16 cellular contexts compared by ENCODE assay signal in genomic region chr10:127987467-127988380, GRCh38.
A peak's percentile ranks its signal among the peaks of the same experiment; 100 is the strongest.
DNase-seq lines count a peak whose midpoint lies in the region; ATAC-seq and TF ChIP-seq lines count a peak whose summit lies in the region.
"Had no signal": no experiment of that assay in that cellular context is flagged by ENCODE, and none has a peak within 500 bp of the region (broad histone marks: within the 10 kb centered on the region; RNA-seq: fewer than 3 reads in every experiment).

No MANE protein-coding gene starts in this region.

- H3K27ac Mint-ChIP-seq in CD14-positive monocyte (peak overlapping the region in 6 of 7 donors; percentile 38 to 85 (median 66)), Calu3 (ENCODE audit: unreplicated experiment) (no peak overlapping the region)
- H3K27ac Mint-ChIP-seq: nephron progenitor cell had no signal

- H3K4me1 Mint-ChIP-seq in CD14-positive monocyte, result peaks cover 71% of the 10 kb centered on the region
- H3K4me1 Mint-ChIP-seq in Calu3 (ENCODE audit: low read depth, unreplicated experiment), result peaks cover 49% of the 10 kb centered on the region

- H3K36me3 ChIP-seq in esophagus muscularis mucosa, result no peaks in the 10 kb centered on the region
- H3K36me3 ChIP-seq in sigmoid colon, result no peaks in the 10 kb centered on the region

- TF ChIP-seq EP300 in esophagus muscularis mucosa (IDR thresholded peaks at IDR 0.05) (no peak), sigmoid colon (IDR thresholded peaks at IDR 0.05) (no peak)

- H3K9me3 Mint-ChIP-seq in CD14-positive monocyte (peaks cover 0 to 5% (median 0%) of the 10 kb centered on the region in 7 donors), Calu3 (ENCODE audit: low read depth, unreplicated experiment) (no peaks in the 10 kb centered on the region)
- H3K9me3 Mint-ChIP-seq: nephron progenitor cell had no signal

- no TSS peak for BruUV-seq in Calu3 (replicated peaks; lab: Mats Ljungman, UMichigan)

- CTCF ChIA-PET in Calu3 (lab: Charles Lee), result no interaction called here

- intact Hi-C loops in CD14-positive monocyte (cut with micrococcal nuclease), result no loop called here
- intact Hi-C loops in esophagus muscularis mucosa (cut with DNase I), result no loop called here
- intact Hi-C loops in sigmoid colon (cut with DNase I), result no loop called here
- intact Hi-C loops in Calu3 (cut with micrococcal nuclease; ENCODE audit: unreplicated experiment), result loop anchor here (5.0 kb wide), 1 partner anchor 245 kb away; no protein-coding TSS in a partner anchor

- H3K27me3 Mint-ChIP-seq in CD14-positive monocyte (ENCODE audit: low read depth in 3 of 3), result no peaks in the 10 kb centered on the region
- no peaks in the 10 kb centered on the region for H3K27me3 Mint-ChIP-seq in Calu3 (ENCODE audit: unreplicated experiment)

- H3K4me3 ChIP-seq in esophagus muscularis mucosa, result no peak overlapping the region
- no peak overlapping the region for H3K4me3 ChIP-seq in sigmoid colon
- H3K4me3 ChIP-seq: hepatocyte, K562 had no signal

- no peak for TF ChIP-seq CTCF in CD14-positive monocyte (IDR thresholded peaks at IDR 0.05)
- TF ChIP-seq CTCF in esophagus muscularis mucosa (IDR thresholded peaks at IDR 0.05), result no peak
- TF ChIP-seq CTCF in sigmoid colon (IDR thresholded peaks at IDR 0.05), result no peak
- no peak for TF ChIP-seq CTCF in Calu3 (IDR thresholded peaks at IDR 0.05; ENCODE audit: unreplicated experiment)

- no peak for TF ChIP-seq POLR2A in esophagus muscularis mucosa (IDR thresholded peaks at IDR 0.05; ENCODE audit: low read depth)
- TF ChIP-seq POLR2A in sigmoid colon (IDR thresholded peaks at IDR 0.05), result no peak

- H3K4me1 ChIP-seq in esophagus muscularis mucosa (peaks cover 15 to 56% (median 40%) of the 10 kb centered on the region in 4 donors), sigmoid colon (peaks cover 0 to 7% (median 2%) of the 10 kb centered on the region in 4 donors)

- peaks cover 19 to 31% of the 10 kb centered on the region in 2 donors for H3K36me3 Mint-ChIP-seq in CD14-positive monocyte
- H3K36me3 Mint-ChIP-seq in Calu3 (ENCODE audit: insufficient read depth, unreplicated experiment), result peaks cover 5% of the 10 kb centered on the region

- 80% methylated on average over 14 of the region's 14 CpGs for WGBS in esophagus muscularis mucosa
- WGBS in sigmoid colon, 2 donors, result 92 to 95% methylated on average over 14 of the region's 14 CpGs

- H3K27ac ChIP-seq in esophagus muscularis mucosa (replicated peaks in 1 of 4), result peak overlapping the region; percentile 15 to 63 (median 48)
- H3K27ac ChIP-seq in sigmoid colon, result peak overlapping the region in 3 of 4 donors; percentile 4 to 53 (median 34)
- H3K27ac ChIP-seq: hepatocyte had no signal

- H3K4me3 Mint-ChIP-seq in CD14-positive monocyte (no peak overlapping the region), Calu3 (ENCODE audit: low read depth, unreplicated experiment) (no peak overlapping the region)
- H3K4me3 Mint-ChIP-seq: nephron progenitor cell had no signal

- H3K27me3 ChIP-seq in esophagus muscularis mucosa (peaks cover 0 to 13% (median 0%) of the 10 kb centered on the region in 4 donors), sigmoid colon (no peaks in the 10 kb centered on the region)
- H3K27me3 ChIP-seq: hepatocyte had no signal

- DNase-seq in CD14-positive monocyte (ENCODE audit: low spot score) (no peak), NOMO-1 treated with DMSO at 0.1 percent for 48 hours (lab: John Stamatoyannopoulos, UW; ENCODE audit: unreplicated experiment) (peak; percentile 26), esophagus muscularis mucosa (ENCODE audit: extremely low spot score) (no peak), sigmoid colon (peak; percentile 64), Calu3 (no peak), activated T-cell treated with anti-CD3 and anti-CD28 coated beads for 4 hours (no peak)
- DNase-seq: amniotic stem cell; NCI-H1930; NCI-H446 treated with DMSO at 0.1 percent for 48 hours; nephron progenitor cell; NK-92 treated with Interleukin-12 subunit alpha and Interleukin-12 subunit beta, amount 100 ng/mL, for 24 hours; T-helper 9 cell had no signal

- ATAC-seq in GM21390 (IDR thresholded peaks at IDR 0.05; ENCODE audit: unreplicated experiment), result no peak
- ATAC-seq: activated CD4-positive, CD25-positive, alpha-beta regulatory T cell treated with anti-CD3 and anti-CD28 coated beads, Interleukin-2, amount 50 U/mL, for 24 hours; K562 had no signal

- H3K9me3 ChIP-seq in esophagus muscularis mucosa (no peaks in the 10 kb centered on the region), sigmoid colon (no peaks in the 10 kb centered on the region)

Comparison
In these comparisons a context has a peak if more than half of its experiments do, and no peak if none do; other contexts are left out.
1. DNase-seq: peak in NOMO-1 treated with DMSO at 0.1 percent for 48 hours (single experiment) and sigmoid colon (single experiment); none in CD14-positive monocyte (single experiment), esophagus muscularis mucosa (single experiment), Calu3 (single experiment) and activated T-cell treated with anti-CD3 and anti-CD28 coated beads for 4 hours (single experiment).